ENCODE assay signal across 18 cellular contexts in genomic region chr14:68971411-68972035, GRCh38. TPM values are rescaled to one million over a fixed set of nuclear protein-coding genes. Genes with fewer than 3 reads are reported as not detected.
DNase-seq lines count a peak whose midpoint lies in the region; ATAC-seq and TF ChIP-seq lines count a peak whose summit lies in the region.
"Had no signal": no experiment of that assay in that cellular context is flagged by ENCODE, and none has a peak within 500 bp of the region (broad histone marks: within the 10 kb centered on the region; RNA-seq: fewer than 3 reads in every experiment).

No MANE protein-coding gene starts in this region.

- no peak overlapping the region for H3K9ac ChIP-seq in mesenchymal stem cell (ENCODE audit: low read length)

- no peak overlapping the region for H3K4me3 Mint-ChIP-seq in activated CD4-positive, alpha-beta memory T cell treated with anti-CD3 and anti-CD28 coated beads for 36 hours
- H3K4me3 Mint-ChIP-seq in activated CD4-positive, alpha-beta memory T cell treated with anti-CD3 and anti-CD28 coated beads, Interleukin-2, amount 10 ng/mL, durations not matched to agents 7 days and 5 days = no peak overlapping the region
- H3K4me3 Mint-ChIP-seq in activated naive CD8-positive, alpha-beta T cell treated with anti-CD3 and anti-CD28 coated beads, Interleukin-2, amount 50 U/mL, for 24 hours = no peak overlapping the region
- H3K4me3 Mint-ChIP-seq: activated T-cell treated with anti-CD3 and anti-CD28 coated beads, Interleukin-2, amount 50 U/mL, for 4 hours; immature natural killer cell had no signal

- no peak overlapping the region for H3K14ac ChIP-seq in mesenchymal stem cell (ENCODE audit: low read length in 2 of 2)

- in situ Hi-C loops in transverse colon (cut with MboI; ENCODE audit: low pct_ligation_motif_present in 1 of 4, low pct_unique_long_range_greater_than_20kb in 1 of 4, low sequenced_read_pairs in 3 of 4) = no loop called here

- H3K4ac ChIP-seq in mesenchymal stem cell (ENCODE audit: low read depth in 1 of 2, low read length in 2 of 2) = no peak overlapping the region

- no peak overlapping the region for H2BK5ac ChIP-seq in mesenchymal stem cell (ENCODE audit: low read depth, low read length, poor library complexity, severe bottlenecking)

- peak overlapping the region; percentile 8 for H2BK15ac ChIP-seq in mesenchymal stem cell (ENCODE audit: low read depth, poor library complexity, severe bottlenecking)

- H3K23ac ChIP-seq in mesenchymal stem cell (ENCODE audit: low read length in 2 of 2) = no peak overlapping the region

- no peak overlapping the region for H2BK120ac ChIP-seq in mesenchymal stem cell (ENCODE audit: low read depth, low read length)

- DNase-seq in activated CD4-positive, alpha-beta memory T cell treated with anti-CD3 and anti-CD28 coated beads for 36 hours = no peak
- DNase-seq in activated CD4-positive, alpha-beta memory T cell treated with anti-CD3 and anti-CD28 coated beads, Interleukin-2, amount 10 ng/mL, durations not matched to agents 7 days and 5 days = no peak
- DNase-seq in activated naive CD8-positive, alpha-beta T cell treated with anti-CD3 and anti-CD28 coated beads, Interleukin-2, amount 50 U/mL, for 24 hours = no peak
- DNase-seq in mesenchymal stem cell (no peak), transverse colon (no peak), KG1 (lab: John Stamatoyannopoulos, UW) (no peak), omental fat pad (ENCODE audit: low spot score) (no peak)
- DNase-seq: activated T-cell treated with anti-CD3 and anti-CD28 coated beads, Interleukin-2, amount 50 U/mL, for 4 hours; colonic mucosa; foreskin keratinocyte; immature natural killer cell; Kasumi-1; mucosa of descending colon; NCI-H187; Right ventricle myocardium superior; thyroid gland had no signal

- H3K4me3 ChIP-seq in mesenchymal stem cell (ENCODE audit: insufficient read depth in 1 of 2, low read depth in 1 of 2, low read length in 2 of 2) = no peak overlapping the region
- H3K4me3 ChIP-seq in transverse colon = no peak overlapping the region
- H3K4me3 ChIP-seq: colonic mucosa, mucosa of descending colon, thyroid gland had no signal

- H3K9me3 ChIP-seq in mesenchymal stem cell (ENCODE audit: control insufficient read depth, low read length) (no peaks in the 10 kb centered on the region), transverse colon (no peaks in the 10 kb centered on the region)
- H3K9me3 ChIP-seq: colonic mucosa, mucosa of descending colon, thyroid gland had no signal

- no peak overlapping the region for H2AK5ac ChIP-seq in mesenchymal stem cell (ENCODE audit: low read length, severe bottlenecking)

- H3K27me3 ChIP-seq in mesenchymal stem cell (ENCODE audit: control insufficient read depth in 1 of 2, insufficient read depth in 1 of 2, low read length in 2 of 2) = no peaks in the 10 kb centered on the region
- no peaks in the 10 kb centered on the region for H3K27me3 ChIP-seq in transverse colon
- H3K27me3 ChIP-seq: colonic mucosa, foreskin keratinocyte, thyroid gland had no signal

- peaks cover 29% of the 10 kb centered on the region for H3K36me3 Mint-ChIP-seq in activated CD4-positive, alpha-beta memory T cell treated with anti-CD3 and anti-CD28 coated beads for 36 hours
- H3K36me3 Mint-ChIP-seq in activated CD4-positive, alpha-beta memory T cell treated with anti-CD3 and anti-CD28 coated beads, Interleukin-2, amount 10 ng/mL, durations not matched to agents 7 days and 5 days (ENCODE audit: low read depth) = peaks cover 36% of the 10 kb centered on the region
- peaks cover 50% of the 10 kb centered on the region for H3K36me3 Mint-ChIP-seq in activated naive CD8-positive, alpha-beta T cell treated with anti-CD3 and anti-CD28 coated beads, Interleukin-2, amount 50 U/mL, for 24 hours (ENCODE audit: low read depth)

- intact Hi-C loops in activated CD4-positive, alpha-beta memory T cell treated with anti-CD3 and anti-CD28 coated beads for 36 hours (cut with micrococcal nuclease) = no loop called here
- intact Hi-C loops in transverse colon (cut with DNase I; ENCODE audit: low total_unique reads) = no loop called here

- POLR2A ChIA-PET in activated CD4-positive, alpha-beta memory T cell treated with anti-CD3 and anti-CD28 coated beads for 36 hours (lab: Charles Lee) = no interaction called here
- POLR2A ChIA-PET in activated CD4-positive, alpha-beta memory T cell treated with anti-CD3 and anti-CD28 coated beads, Interleukin-2, amount 10 ng/mL, durations not matched to agents 7 days and 5 days (lab: Charles Lee) = no interaction called here

- peaks cover 54% of the 10 kb centered on the region for H3K4me1 ChIP-seq in mesenchymal stem cell (ENCODE audit: control insufficient read depth, insufficient read depth, low read depth, low read length)
- peaks cover 47 to 100% (median 72%) of the 10 kb centered on the region in 4 donors for H3K4me1 ChIP-seq in transverse colon

- ATAC-seq in activated naive CD8-positive, alpha-beta T cell treated with anti-CD3 and anti-CD28 coated beads, Interleukin-2, amount 50 U/mL, for 24 hours = no peak
- ATAC-seq in omental fat pad (ENCODE audit: low FRiP score) = no peak
- ATAC-seq in HG03565 (IDR thresholded peaks at IDR 0.05; ENCODE audit: unreplicated experiment) = no peak
- ATAC-seq: activated T-cell treated with anti-CD3 and anti-CD28 coated beads, Interleukin-2, amount 50 U/mL, for 4 hours; foreskin keratinocyte; mucosa of descending colon; sciatic nerve had no signal

- H3K27ac ChIP-seq in mesenchymal stem cell (ENCODE audit: low read length, poor library complexity, severe bottlenecking) (no peak overlapping the region), transverse colon (peak overlapping the region; percentile 93 to 99 (median 96))
- H3K27ac ChIP-seq: foreskin keratinocyte had no signal

- H2AFZ ChIP-seq in mesenchymal stem cell (ENCODE audit: low read depth, low read length) = no peak overlapping the region

- no peaks in the 10 kb centered on the region for H3K79me1 ChIP-seq in mesenchymal stem cell (replicated peaks; ENCODE audit: low read length, poor library complexity, severe bottlenecking)

- H3K4me2 ChIP-seq in mesenchymal stem cell (ENCODE audit: low read length, poor library complexity, severe bottlenecking) = no peak overlapping the region

- H3K27ac Mint-ChIP-seq in activated CD4-positive, alpha-beta memory T cell treated with anti-CD3 and anti-CD28 coated beads for 36 hours = peak overlapping the region; percentile 21
- H3K27ac Mint-ChIP-seq in activated CD4-positive, alpha-beta memory T cell treated with anti-CD3 and anti-CD28 coated beads, Interleukin-2, amount 10 ng/mL, durations not matched to agents 7 days and 5 days = no peak overlapping the region
- H3K27ac Mint-ChIP-seq in activated naive CD8-positive, alpha-beta T cell treated with anti-CD3 and anti-CD28 coated beads, Interleukin-2, amount 50 U/mL, for 24 hours = peak overlapping the region; percentile 14

- H3K27me3 Mint-ChIP-seq in activated CD4-positive, alpha-beta memory T cell treated with anti-CD3 and anti-CD28 coated beads for 36 hours = no peaks in the 10 kb centered on the region
- H3K27me3 Mint-ChIP-seq in activated CD4-positive, alpha-beta memory T cell treated with anti-CD3 and anti-CD28 coated beads, Interleukin-2, amount 10 ng/mL, durations not matched to agents 7 days and 5 days = no peaks in the 10 kb centered on the region
- H3K27me3 Mint-ChIP-seq in activated naive CD8-positive, alpha-beta T cell treated with anti-CD3 and anti-CD28 coated beads, Interleukin-2, amount 50 U/mL, for 24 hours = no peaks in the 10 kb centered on the region

- peaks cover 49 to 60% of the 10 kb centered on the region in 2 experiments for H3K36me3 ChIP-seq in mesenchymal stem cell (ENCODE audit: control insufficient read depth in 1 of 2, insufficient read depth in 2 of 2, low read depth in 1 of 2, low read length in 2 of 2)
- H3K36me3 ChIP-seq in transverse colon = no peaks in the 10 kb centered on the region
- H3K36me3 ChIP-seq: colonic mucosa, thyroid gland had no signal

- no peak for TF ChIP-seq EP300 in transverse colon (IDR thresholded peaks at IDR 0.05; ENCODE audit: low read depth)

- CTCF ChIA-PET in activated CD4-positive, alpha-beta memory T cell treated with anti-CD3 and anti-CD28 coated beads for 36 hours (lab: Charles Lee) = no interaction called here
- CTCF ChIA-PET in activated CD4-positive, alpha-beta memory T cell treated with anti-CD3 and anti-CD28 coated beads, Interleukin-2, amount 10 ng/mL, durations not matched to agents 7 days and 5 days (lab: Charles Lee) = no interaction called here

- H3K18ac ChIP-seq in mesenchymal stem cell (ENCODE audit: low read depth in 1 of 2, low read length in 2 of 2) = peak overlapping the region in 1 of 2 experiments; percentile 43

- H2BK12ac ChIP-seq in mesenchymal stem cell (ENCODE audit: low read length in 2 of 2) = peak overlapping the region in 1 of 2 experiments; percentile 29

- no peak overlapping the region for H4K91ac ChIP-seq in mesenchymal stem cell (ENCODE audit: low read length)

- no peak overlapping the region for H4K8ac ChIP-seq in mesenchymal stem cell (ENCODE audit: low read length)

- WGBS in mesenchymal stem cell = 93% methylated on average over 9 of the region's 9 CpGs
- WGBS in transverse colon (ENCODE audit: low coverage in 1 of 2), 2 donors = 77 to 83% methylated on average over 5 to 9 of the region's 9 CpGs

- peaks cover 69% of the 10 kb centered on the region for H3K4me1 Mint-ChIP-seq in activated CD4-positive, alpha-beta memory T cell treated with anti-CD3 and anti-CD28 coated beads for 36 hours (ENCODE audit: low read depth)
- H3K4me1 Mint-ChIP-seq in activated CD4-positive, alpha-beta memory T cell treated with anti-CD3 and anti-CD28 coated beads, Interleukin-2, amount 10 ng/mL, durations not matched to agents 7 days and 5 days = peaks cover 43% of the 10 kb centered on the region
- peaks cover 85% of the 10 kb centered on the region for H3K4me1 Mint-ChIP-seq in activated naive CD8-positive, alpha-beta T cell treated with anti-CD3 and anti-CD28 coated beads, Interleukin-2, amount 50 U/mL, for 24 hours

- TF ChIP-seq CTCF in transverse colon (IDR thresholded peaks at IDR 0.05) (no peak), omental fat pad (IDR thresholded peaks at IDR 0.05) (no peak)

- no peak for TF ChIP-seq POLR2A in transverse colon (IDR thresholded peaks at IDR 0.05)

- peaks cover 21% of the 10 kb centered on the region for H3K9me3 Mint-ChIP-seq in activated CD4-positive, alpha-beta memory T cell treated with anti-CD3 and anti-CD28 coated beads for 36 hours
- H3K9me3 Mint-ChIP-seq in activated CD4-positive, alpha-beta memory T cell treated with anti-CD3 and anti-CD28 coated beads, Interleukin-2, amount 10 ng/mL, durations not matched to agents 7 days and 5 days = peaks cover 26% of the 10 kb centered on the region
- H3K9me3 Mint-ChIP-seq in activated naive CD8-positive, alpha-beta T cell treated with anti-CD3 and anti-CD28 coated beads, Interleukin-2, amount 50 U/mL, for 24 hours = peaks cover 13% of the 10 kb centered on the region
- H3K9me3 Mint-ChIP-seq: immature natural killer cell had no signal

RNA-seq across cellular contexts. Expression of gene ACTN1, which starts 7.6 kb away (rescaled TPM):
- 10 to 100 TPM; 70.6 to 72.2 TPM for total RNA-seq in activated CD4-positive, alpha-beta memory T cell treated with anti-CD3 and anti-CD28 coated beads for 36 hours
- 10 to 100 TPM; 34.7 to 37.1 TPM for total RNA-seq in activated CD4-positive, alpha-beta memory T cell treated with anti-CD3 and anti-CD28 coated beads, Interleukin-2, amount 10 ng/mL, durations not matched to agents 7 days and 5 days
- polyA plus RNA-seq in mesenchymal stem cell (2013, experiment 1 of 2) = 359 TPM
- polyA plus RNA-seq in mesenchymal stem cell (2013, experiment 2 of 2) = 344 TPM
- 100 to 1,000 TPM; 127 to 403 (median 197) TPM for total RNA-seq in transverse colon
- 100 to 1,000 TPM; 103 to 254 (median 136) TPM for total RNA-seq in omental fat pad
